In the genomic region with DNA sequence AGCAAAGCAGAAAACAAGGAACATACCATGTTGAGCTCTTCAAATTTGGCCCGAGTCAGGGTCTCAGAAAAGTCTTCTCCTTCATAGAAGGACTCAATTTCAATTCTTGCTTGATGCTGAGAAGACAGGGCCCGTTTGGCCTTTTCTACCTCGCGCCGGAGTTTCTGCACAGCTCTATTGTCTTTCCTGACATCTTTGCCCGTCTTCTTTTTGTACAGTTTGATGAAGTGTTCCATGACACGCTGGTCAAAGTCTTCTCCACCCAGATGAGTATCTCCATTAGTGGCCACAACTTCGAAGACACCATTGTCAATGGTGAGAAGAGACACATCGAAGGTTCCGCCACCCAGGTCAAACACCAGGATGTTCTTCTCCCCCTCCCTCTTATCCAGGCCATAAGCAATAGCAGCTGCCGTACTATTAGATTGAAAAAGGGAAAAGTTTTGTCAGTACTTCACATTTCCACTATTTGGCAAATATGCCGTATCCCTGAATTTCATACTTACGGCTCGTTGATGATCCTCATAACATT, we compare ENCODE assay signal across 9 cellular contexts. TPM values are rescaled to one million over a fixed set of nuclear protein-coding genes. Genes with fewer than 3 reads are reported as not detected.
DNase-seq lines count a peak whose midpoint lies in the region; FAIRE-seq and TF ChIP-seq lines count a peak whose summit lies in the region.
"Had no signal": no experiment of that assay in that cellular context is flagged by ENCODE, and none has a peak within 500 bp of the region (broad histone marks: within the 10 kb centered on the region; RNA-seq: fewer than 3 reads in every experiment).

No MANE protein-coding gene starts in this region.

- intact Hi-C loops in esophagus muscularis mucosa (cut with DNase I): no loop called here

- TF ChIP-seq POLR2A in esophagus muscularis mucosa (IDR thresholded peaks at IDR 0.05; ENCODE audit: low read depth): no peak

- DNase-seq in GM12864 (ENCODE audit: low read depth): no peak
- DNase-seq in SK-N-MC (ENCODE audit: low read depth, low spot score): no peak
- DNase-seq in esophagus muscularis mucosa (ENCODE audit: extremely low spot score): no peak
- no peak for DNase-seq in occipital lobe (lab: John Stamatoyannopoulos, UW)
- DNase-seq in COR-L47 (lab: John Stamatoyannopoulos, UW): no peak
- DNase-seq in NCI-H146 treated with DMSO at 0.1 percent for 48 hours (lab: John Stamatoyannopoulos, UW; ENCODE audit: unreplicated experiment): no peak
- DNase-seq in frontal cortex (ENCODE audit: low spot score in 2 of 2): no peak
- DNase-seq: T-helper 9 cell had no signal

- no peak for TF ChIP-seq EP300 in esophagus muscularis mucosa (IDR thresholded peaks at IDR 0.05)

- no peak for FAIRE-seq in frontal cortex (lab: Jason Lieb, UNC)

- H3K4me3 ChIP-seq in GM12864 (ENCODE audit: low read depth, low read length) (peak overlapping the region; percentile 73), SK-N-MC (peak overlapping the region; percentile 97), esophagus muscularis mucosa (peak overlapping the region; percentile 84 to 86 (median 85)), rectal smooth muscle tissue (ENCODE audit: low read length) (peak overlapping the region; percentile 100)

- H3K9ac ChIP-seq in SK-N-MC (ENCODE audit: insufficient read length): peak overlapping the region; percentile 46
- H3K9ac ChIP-seq in rectal smooth muscle tissue (ENCODE audit: low read length): no peak overlapping the region

- H3K27ac ChIP-seq in SK-N-MC: no peak overlapping the region
- no peak overlapping the region for H3K27ac ChIP-seq in esophagus muscularis mucosa (replicated peaks in 1 of 4)
- no peak overlapping the region for H3K27ac ChIP-seq in rectal smooth muscle tissue (ENCODE audit: low read depth, low read length)

- peaks cover 61% of the 10 kb centered on the region for H3K36me3 ChIP-seq in SK-N-MC (ENCODE audit: insufficient read depth, low read length)
- peaks cover 37 to 58% (median 46%) of the 10 kb centered on the region in 4 donors for H3K36me3 ChIP-seq in esophagus muscularis mucosa
- H3K36me3 ChIP-seq in rectal smooth muscle tissue (ENCODE audit: control insufficient read depth, insufficient read depth, low read length): peaks cover 25% of the 10 kb centered on the region

- TF ChIP-seq CTCF in GM12864 (IDR thresholded peaks at IDR 0.05; ENCODE audit: low read depth, low read length, missing control alignments) (no peak), esophagus muscularis mucosa (IDR thresholded peaks at IDR 0.05) (no peak)

- H3K27me3 ChIP-seq in esophagus muscularis mucosa: no peaks in the 10 kb centered on the region
- H3K27me3 ChIP-seq in rectal smooth muscle tissue (ENCODE audit: control insufficient read depth, insufficient read depth, low read length): no peaks in the 10 kb centered on the region

- 85% methylated on average over 14 of the region's 14 CpGs for WGBS in esophagus muscularis mucosa

- H3K4me1 ChIP-seq in esophagus muscularis mucosa: peaks cover 57 to 67% (median 63%) of the 10 kb centered on the region in 4 donors
- peaks cover 31% of the 10 kb centered on the region for H3K4me1 ChIP-seq in rectal smooth muscle tissue (ENCODE audit: control insufficient read depth, insufficient read depth, low read length)

- H3K9me3 ChIP-seq in SK-N-MC (ENCODE audit: low read depth, low read length) (no peaks in the 10 kb centered on the region), esophagus muscularis mucosa (no peaks in the 10 kb centered on the region)

RNA-seq across cellular contexts. Expression of gene HSPA5, which starts 2.2 kb away (rescaled TPM):
- 10 to 100 TPM; 57.7 to 88.3 (median 68.7) TPM for total RNA-seq in esophagus muscularis mucosa
- 25.4 TPM for total RNA-seq in occipital lobe
- 23.6 TPM for total RNA-seq in frontal cortex

RNA-seq across cellular contexts. Expression of gene GAPVD1, which starts 22.6 kb away (rescaled TPM):
- total RNA-seq in esophagus muscularis mucosa (10 to 100 TPM; 39.0 to 58.6 (median 45.2) TPM), occipital lobe (81.6 TPM), frontal cortex (74.2 TPM)

RNA-seq across cellular contexts. Expression of gene RABEPK, which starts 38.6 kb away (rescaled TPM):
- 10 to 100 TPM; 11.2 to 21.6 (median 13.7) TPM for total RNA-seq in esophagus muscularis mucosa
- 17.5 TPM for total RNA-seq in occipital lobe
- total RNA-seq in frontal cortex: 25.7 TPM

RNA-seq across cellular contexts. Expression of gene PPP6C, which starts 49.4 kb away (rescaled TPM):
- 10 to 100 TPM; 22.1 to 38.4 (median 34.9) TPM for total RNA-seq in esophagus muscularis mucosa
- 23.1 TPM for total RNA-seq in occipital lobe
- total RNA-seq in frontal cortex: 19.2 TPM
